8 cellular contexts compared by ENCODE assay signal in genomic region chr5:135398855-135399837, GRCh38. TPM values are rescaled to one million over a fixed set of nuclear protein-coding genes. Genes with fewer than 3 reads are reported as not detected.
A peak's percentile ranks its signal among the peaks of the same experiment; 100 is the strongest.
DNase-seq lines count a peak whose midpoint lies in the region; ATAC-seq and TF ChIP-seq lines count a peak whose summit lies in the region.

MACROH2A1 (minus strand) TSS chr5:135399231; CDS start chr5:135389093, 10,138 bp downstream.

- in situ Hi-C loops in endometrial microvascular endothelial cells (cut with HindIII; ENCODE audit: inconsistent ontology term, low pct_unique_long_range_greater_than_20kb, low sequenced_read_pairs), result no loop called here

- H3K27ac Mint-ChIP-seq in CD14-positive monocyte (peak within 1 kb of the TSS; percentile 95 to 100 (median 99)), mesothelial cell of epicardium (peak within 1 kb of the TSS; percentile 98)

- peaks cover 0 to under 1% (median 0%) of the 10 kb centered on the region in 7 donors for H3K9me3 Mint-ChIP-seq in CD14-positive monocyte
- no peaks in the 10 kb centered on the region for H3K9me3 Mint-ChIP-seq in mesothelial cell of epicardium

- H3K36me3 Mint-ChIP-seq in CD14-positive monocyte, result peaks cover 12 to 22% of the 10 kb centered on the region in 2 donors
- H3K36me3 Mint-ChIP-seq in mesothelial cell of epicardium, result no peaks in the 10 kb centered on the region

- peaks cover 56% of the 10 kb centered on the region for H3K4me1 Mint-ChIP-seq in CD14-positive monocyte
- H3K4me1 Mint-ChIP-seq in mesothelial cell of epicardium, result peaks cover 49% of the 10 kb centered on the region

- peak; percentile 91 for DNase-seq in CD14-positive monocyte (ENCODE audit: low spot score)
- DNase-seq in GM19240 (ENCODE audit: insufficient read length, low spot score), result peak; percentile 79
- DNase-seq in NOMO-1 treated with dmso at 0.1 percent for 144 hours (lab: John Stamatoyannopoulos, UW; ENCODE audit: unreplicated experiment), result peak; percentile 47
- peak; percentile 38 for DNase-seq in activated CD8-positive, alpha-beta memory T cell treated with anti-CD3 and anti-CD28 coated beads, Interleukin-2, amount 50 U/mL, for 1 hour (ENCODE audit: extremely low read depth)
- peak; percentile 70 to 85 for DNase-seq in mesothelial cell of epicardium (ENCODE audit: low spot score in 2 of 2, unreplicated experiment in 2 of 2)
- peak; percentile 73 to 76 for DNase-seq in stimulated activated CD8-positive, alpha-beta memory T cell treated with anti-CD3 and anti-CD28 coated beads, Interleukin-15, amount 100 ng/mL, for 48 hours (ENCODE audit: low read depth in 2 of 2)

- H3K4me3 Mint-ChIP-seq in CD14-positive monocyte (peak within 1 kb of the TSS; percentile 92 to 96), mesothelial cell of epicardium (peak within 1 kb of the TSS; percentile 86)

- intact Hi-C loops in CD14-positive monocyte (cut with micrococcal nuclease), result loop anchor here (2.0 to 5.0 kb wide), 4 partner anchors 14 to 58 kb away; no protein-coding TSS in a partner anchor

- ATAC-seq in HG03442 (IDR thresholded peaks at IDR 0.05; ENCODE audit: unreplicated experiment), result peak; percentile 87

- H3K27me3 Mint-ChIP-seq in CD14-positive monocyte (ENCODE audit: low read depth in 3 of 3) (no peaks in the 10 kb centered on the region), mesothelial cell of epicardium (ENCODE audit: low read depth) (peaks cover 2% of the 10 kb centered on the region)

- TF ChIP-seq CTCF in CD14-positive monocyte (IDR thresholded peaks at IDR 0.05) (no peak), mesothelial cell of epicardium (IDR thresholded peaks at IDR 0.05; ENCODE audit: unreplicated experiment) (no peak)

RNA-seq across cellular contexts. Expression of gene MACROH2A1, which starts in this region (rescaled TPM):
- 100 to 1,000 TPM; 352 to 443 TPM for polyA plus RNA-seq in CD14-positive monocyte
- total RNA-seq in endometrial microvascular endothelial cells (ENCODE audit: inconsistent ontology term) (139 TPM), mesothelial cell of epicardium (261 to 276 TPM (median 265 TPM) in 3 replicates)

Comparison
In these comparisons a context has a peak if more than half of its experiments do, and no peak if none do; other contexts are left out.
1. Peak in every context shown above with its lines: DNase-seq and ATAC-seq.
2. DNase-seq: peak in every context shown above with its lines; median percentile 91 in CD14-positive monocyte; 79 in GM19240; 78 in mesothelial cell of epicardium; 74 in stimulated activated CD8-positive, alpha-beta memory T cell treated with anti-CD3 and anti-CD28 coated beads, Interleukin-15, amount 100 ng/mL, for 48 hours; 47 in NOMO-1 treated with dmso at 0.1 percent for 144 hours; 38 in activated CD8-positive, alpha-beta memory T cell treated with anti-CD3 and anti-CD28 coated beads, Interleukin-2, amount 50 U/mL, for 1 hour.